ENCODE assay signal across 15 cellular contexts in genomic region chr18:54130177-54130576, GRCh38.
A peak's percentile ranks its signal among the peaks of the same experiment; 100 is the strongest.
DNase-seq lines count a peak whose midpoint lies in the region; ATAC-seq, FAIRE-seq and TF ChIP-seq lines count a peak whose summit lies in the region.
"Had no signal": no experiment of that assay in that cellular context is flagged by ENCODE, and none has a peak within 500 bp of the region (broad histone marks: within the 10 kb centered on the region; RNA-seq: fewer than 3 reads in every experiment).

No MANE protein-coding gene starts in this region.

- no peak overlapping the region for H3K4me3 ChIP-seq in BLaER1
- H3K4me3 ChIP-seq in GM12878 = no peak overlapping the region
- no peak overlapping the region for H3K4me3 ChIP-seq in osteoblast (ENCODE audit: insufficient read depth, low read length)

- in situ Hi-C loops in GM12878 (cut with MboI) = no loop called here

- H3K27ac ChIP-seq in BLaER1 (no peak overlapping the region), GM12878 (ENCODE audit: control insufficient read depth, insufficient read depth) (0 out of 2 replicates have a peak overlapping the region, but pooled peaks have one; percentile 1), osteoblast (ENCODE audit: low read depth, low read length) (peak overlapping the region; percentile 18)

- H3K4me1 ChIP-seq in BLaER1 (peaks cover 28% of the 10 kb centered on the region), GM12878 (ENCODE audit: control insufficient read depth, insufficient read depth, low read length) (peaks cover 3% of the 10 kb centered on the region), osteoblast (ENCODE audit: insufficient read depth, low read length) (peaks cover 26% of the 10 kb centered on the region)

- H3K36me3 ChIP-seq in BLaER1 = no peaks in the 10 kb centered on the region
- no peaks in the 10 kb centered on the region for H3K36me3 ChIP-seq in GM12878 (ENCODE audit: control insufficient read depth in 2 of 2, insufficient read depth in 2 of 2, low read length in 1 of 2)
- no peaks in the 10 kb centered on the region for H3K36me3 ChIP-seq in osteoblast (ENCODE audit: insufficient read depth, low read length)

- H3K36me3 Mint-ChIP-seq in HFFc6 (ENCODE audit: low read depth) = no peaks in the 10 kb centered on the region
- H3K36me3 Mint-ChIP-seq: CD4-positive, alpha-beta memory T cell had no signal

- H4K20me1 ChIP-seq in BLaER1 (no peaks in the 10 kb centered on the region), GM12878 (ENCODE audit: control insufficient read depth, insufficient read depth) (no peaks in the 10 kb centered on the region), osteoblast (ENCODE audit: insufficient read depth, low read length) (no peaks in the 10 kb centered on the region)

- DNase-seq in HFFc6 (no peak), GM12878 (ENCODE audit: low read depth, low spot score) (no peak), osteoblast (ENCODE audit: insufficient read length, low spot score, missing footprints) (no peak), left colon (no peak)
- DNase-seq: CD4-positive, alpha-beta memory T cell; DMS79; GF-D8; Kasumi-1; NCI-H2081; NCI-H524 had no signal

- TF ChIP-seq POLR2A in GM12878 (IDR thresholded peaks at IDR 0.05; ENCODE audit: low read depth, low read length) = no peak

- H3K27me3 ChIP-seq in BLaER1 (no peaks in the 10 kb centered on the region), GM12878 (replicated peaks in 1 of 2; ENCODE audit: control insufficient read depth in 2 of 2, insufficient read depth in 2 of 2, low read length in 1 of 2) (no peaks in the 10 kb centered on the region), osteoblast (ENCODE audit: insufficient read depth, low read length) (no peaks in the 10 kb centered on the region)

- BruUV-seq in GM12878 (replicated peaks; lab: Mats Ljungman, UMichigan) = no TSS peak

- peaks cover 39% of the 10 kb centered on the region for H3K4me1 Mint-ChIP-seq in HFFc6 (ENCODE audit: low read depth)

- no peak overlapping the region; the same call in 1 of the 2 replicates for H3K4me3 Mint-ChIP-seq in HFFc6

- H3K4me2 ChIP-seq in BLaER1 = peak overlapping the region; percentile 76
- no peak overlapping the region for H3K4me2 ChIP-seq in GM12878 (ENCODE audit: control insufficient read depth, insufficient read depth)
- no peak overlapping the region for H3K4me2 ChIP-seq in osteoblast (ENCODE audit: insufficient read depth, low read length)

- FAIRE-seq in GM12878 (lab: Jason Lieb, UNC) = no peak
- FAIRE-seq: H1, RCC 7860 had no signal

- ATAC-seq in GM12878 = no peak
- no peak for ATAC-seq in left colon
- no peak for ATAC-seq in HG03196 (IDR thresholded peaks at IDR 0.05; ENCODE audit: unreplicated experiment)
- ATAC-seq in HG02642 (IDR thresholded peaks at IDR 0.05; ENCODE audit: poor library complexity, unreplicated experiment) = no peak

- TF ChIP-seq CTCF in HFFc6 (IDR thresholded peaks at IDR 0.05) (no peak), GM12878 (IDR thresholded peaks at IDR 0.05 in 2 of 3, conservative IDR thresholded peaks at IDR 0.05 in 1 of 3; ENCODE audit: control insufficient read depth in 2 of 3, extremely low read depth in 1 of 3, insufficient read depth in 1 of 3, low read depth in 3 of 3, low read length in 3 of 3) (no peak), osteoblast (IDR thresholded peaks at IDR 0.05; ENCODE audit: extremely low read depth, low read depth, low read length) (no peak)

- SMC1A ChIA-PET in GM12878 (lab: Charles Lee; ENCODE audit: uncharacterized antibody, unreplicated experiment) = interaction anchor here (1.0 to 3.4 kb wide), 6 partner anchors 11 to 222 kb away, joined by 3 to 18 read pairs (median 6); no protein-coding TSS in a partner anchor

- TF ChIP-seq EP300 in GM12878 (IDR thresholded peaks at IDR 0.05; ENCODE audit: borderline replicate concordance in 1 of 2, control insufficient read depth in 1 of 2, low read depth in 2 of 2, low read length in 2 of 2) = no peak

- peak overlapping the region; percentile 8; the same call in 1 of the 2 replicates for H3K27ac Mint-ChIP-seq in HFFc6

- POLR2A ChIA-PET in GM12878 (lab: Charles Lee) = interaction anchor here (0.6 to 0.8 kb wide), 2 partner anchors 85 to 88 kb away, joined by 4 read pairs; no protein-coding TSS in a partner anchor

- H2AFZ ChIP-seq in GM12878 (ENCODE audit: control insufficient read depth, low read depth, low read length) (no peak overlapping the region), osteoblast (ENCODE audit: low read length) (no peak overlapping the region)

- H3K9me3 Mint-ChIP-seq in HFFc6 = no peaks in the 10 kb centered on the region
- H3K9me3 Mint-ChIP-seq: CD4-positive, alpha-beta memory T cell had no signal

- H3K9ac ChIP-seq in BLaER1 (no peak overlapping the region), GM12878 (ENCODE audit: control insufficient read depth, insufficient read depth, low read length) (no peak overlapping the region)

- H3K79me2 ChIP-seq in GM12878 (ENCODE audit: control insufficient read depth, insufficient read depth, low read length) = no peaks in the 10 kb centered on the region
- H3K79me2 ChIP-seq in osteoblast (ENCODE audit: insufficient read depth, low read length) = no peaks in the 10 kb centered on the region

- CTCF ChIA-PET in GM12878 (lab: Yijun Ruan, JAX) = interaction anchor here (0.7 to 5.1 kb wide), 13 partner anchors 9 to 228 kb away, joined by 3 to 57 read pairs (median 4); partner anchors contain the start of genes C18orf54, POLI and STARD6

- H3K9me3 ChIP-seq in BLaER1 = no peaks in the 10 kb centered on the region
- H3K9me3 ChIP-seq in GM12878 (replicated peaks; ENCODE audit: control insufficient read depth, insufficient read depth, low read length) = no peaks in the 10 kb centered on the region
- no peaks in the 10 kb centered on the region for H3K9me3 ChIP-seq in osteoblast (ENCODE audit: low read depth, low read length)

- TF ChIP-seq RAD21 in GM12878 (IDR thresholded peaks at IDR 0.05; ENCODE audit: insufficient read depth, low read depth, low read length) = no peak

- intact Hi-C loops in GM12878 (cut with micrococcal nuclease; ENCODE audit: unreplicated experiment) (no loop called here), left colon (cut with DNase I, micrococcal nuclease) (no loop called here)

- RAD21 ChIA-PET in GM12878 (lab: Charles Lee; ENCODE audit: unreplicated experiment) = interaction anchor here (0.7 to 2.7 kb wide), 8 partner anchors 11 to 303 kb away, joined by 3 to 23 read pairs (median 4); no protein-coding TSS in a partner anchor

- no peaks in the 10 kb centered on the region for H3K27me3 Mint-ChIP-seq in HFFc6 (ENCODE audit: insufficient read depth)
- H3K27me3 Mint-ChIP-seq: CD4-positive, alpha-beta memory T cell had no signal

TF ChIP-seq in GM12878, 131 proteins besides CTCF, POLR2A, EP300 and RAD21:
- TF ChIP-seq CBX5 (IDR thresholded peaks at IDR 0.05; ENCODE audit: low read depth) (no peak), CHD1 (IDR thresholded peaks at IDR 0.05; ENCODE audit: low read depth, low read length) (no peak), SPI1 (IDR thresholded peaks at IDR 0.05; ENCODE audit: borderline replicate concordance, insufficient read depth, low read depth, low read length) (no peak), MEF2A (IDR thresholded peaks at IDR 0.05; ENCODE audit: insufficient read depth, low read depth, low read length) (no peak), JUNB (IDR thresholded peaks at IDR 0.05) (no peak), POLR2AphosphoS2 (IDR thresholded peaks at IDR 0.05; ENCODE audit: low read depth, low read length) (no peak), CBFB (IDR thresholded peaks at IDR 0.05; ENCODE audit: low read depth) (no peak), RFX5 (IDR thresholded peaks at IDR 0.05; ENCODE audit: low read depth, low read length) (no peak)
TF ChIP-seq in GM12878: peak in this region for 0.
